In genomic region chr19:18605546-18606280, GRCh38 we compare ENCODE assay signal across 12 cellular contexts. TPM values are rescaled to one million over a fixed set of nuclear protein-coding genes. Genes with fewer than 3 reads are reported as not detected.
DNase-seq lines count a peak whose midpoint lies in the region; ATAC-seq and TF ChIP-seq lines count a peak whose summit lies in the region.
"Had no signal": no experiment of that assay in that cellular context is flagged by ENCODE, and none has a peak within 500 bp of the region (broad histone marks: within the 10 kb centered on the region; RNA-seq: fewer than 3 reads in every experiment).

No MANE protein-coding gene starts in this region.

- H4K20me1 ChIP-seq in HCT116 (ENCODE audit: insufficient read depth): no peaks in the 10 kb centered on the region

- CTCF ChIA-PET in A673 (lab: Charles Lee): no interaction called here
- CTCF ChIA-PET in HCT116 (lab: Charles Lee): no interaction called here
- CTCF ChIA-PET in naive thymus-derived CD4-positive, alpha-beta T cell (lab: Charles Lee): no interaction called here

- POLR2A ChIA-PET in A673 (lab: Charles Lee; ENCODE audit: low non-redundant PET): no interaction called here
- POLR2A ChIA-PET in HCT116 (lab: Charles Lee): no interaction called here
- POLR2A ChIA-PET in naive thymus-derived CD4-positive, alpha-beta T cell (lab: Charles Lee): no interaction called here

- no peaks in the 10 kb centered on the region for H3K79me2 ChIP-seq in HCT116 (ENCODE audit: insufficient read depth, low read length)

- H3K9me2 ChIP-seq in HCT116 (ENCODE audit: insufficient read depth): no peaks in the 10 kb centered on the region

- RAD21 ChIA-PET in HCT116 (lab: Charles Lee; ENCODE audit: low non-redundant PET in 1 of 2, low total read pairs in 2 of 2, uncharacterized antibody in 2 of 2, unreplicated experiment in 2 of 2): no interaction called here

- H3K4me1 ChIP-seq in A673 (ENCODE audit: insufficient read depth, low read length, poor library complexity, severe bottlenecking) (peaks cover 47% of the 10 kb centered on the region), HCT116 (ENCODE audit: control insufficient read depth in 1 of 2, insufficient read depth in 2 of 2, low read length in 2 of 2) (peaks cover 22 to 27% of the 10 kb centered on the region in 2 experiments), breast epithelium (peaks cover 11 to 12% of the 10 kb centered on the region in 2 donors)
- no peaks in the 10 kb centered on the region for H3K4me1 ChIP-seq in naive thymus-derived CD4-positive, alpha-beta T cell (ENCODE audit: control insufficient read depth in 2 of 2, insufficient read depth in 2 of 2, low read length in 2 of 2)

- peak overlapping the region; percentile 73 for H3K4me2 ChIP-seq in HCT116 (ENCODE audit: low read length)

- H3K9me3 ChIP-seq in A673 (ENCODE audit: low read depth, low read length, poor library complexity, severe bottlenecking) (no peaks in the 10 kb centered on the region), HCT116 (ENCODE audit: control insufficient read depth in 1 of 2, insufficient read depth in 1 of 2, low read depth in 1 of 2, low read length in 2 of 2) (no peaks in the 10 kb centered on the region), breast epithelium (no peaks in the 10 kb centered on the region)
- H3K9me3 ChIP-seq in naive thymus-derived CD4-positive, alpha-beta T cell (ENCODE audit: control insufficient read depth in 2 of 3, low read length in 3 of 3): no peaks in the 10 kb centered on the region
- H3K9me3 ChIP-seq: neutrophil had no signal

- H3K27ac ChIP-seq in A673 (ENCODE audit: low read depth, low read length, poor library complexity, severe bottlenecking) (peak overlapping the region; percentile 89), HCT116 (ENCODE audit: low read depth, low read length) (peak overlapping the region; percentile 52; the same call in 1 of the 2 replicates), breast epithelium (no peak overlapping the region)
- H3K27ac ChIP-seq in naive thymus-derived CD4-positive, alpha-beta T cell (ENCODE audit: low read depth, low read length): no peak overlapping the region
- H3K27ac ChIP-seq: neutrophil had no signal

- H3K4me3 ChIP-seq in A673 (ENCODE audit: low read depth, low read length, poor library complexity, severe bottlenecking) (peak overlapping the region; percentile 87), HCT116 (replicated peaks in 1 of 2; ENCODE audit: low read depth in 1 of 2, low read length in 2 of 2) (peak overlapping the region; percentile 40 to 53), breast epithelium (peak overlapping the region; percentile 47 to 59 (median 51))
- no peak overlapping the region for H3K4me3 ChIP-seq in naive thymus-derived CD4-positive, alpha-beta T cell (ENCODE audit: low read length)

- H3K27me3 ChIP-seq in A673 (replicated peaks; ENCODE audit: insufficient read depth, low read depth, low read length, poor library complexity): no peaks in the 10 kb centered on the region
- peaks cover 13% of the 10 kb centered on the region; the same call in 1 of the 2 replicates for H3K27me3 ChIP-seq in HCT116 (ENCODE audit: insufficient read depth, low read length)
- H3K27me3 ChIP-seq in breast epithelium: peaks cover 17 to 65% of the 10 kb centered on the region in 2 donors
- peaks cover 4 to 30% of the 10 kb centered on the region in 2 donors for H3K27me3 ChIP-seq in naive thymus-derived CD4-positive, alpha-beta T cell (ENCODE audit: control insufficient read depth in 2 of 2, insufficient read depth in 2 of 2, low read length in 2 of 2)

- peak; percentile 3; the same call in 1 of the 2 replicates for ATAC-seq in HCT116
- ATAC-seq in naive thymus-derived CD4-positive, alpha-beta T cell: no peak
- no peak for ATAC-seq in GM19397 (IDR thresholded peaks at IDR 0.05; ENCODE audit: unreplicated experiment)
- ATAC-seq in GM18502 (IDR thresholded peaks at IDR 0.05; ENCODE audit: poor library complexity, unreplicated experiment): no peak

- no peak for TF ChIP-seq POLR2A in HCT116 (IDR thresholded peaks at IDR 0.05; ENCODE audit: borderline replicate concordance, extremely low read depth, insufficient read depth, insufficient read length)
- no peak for TF ChIP-seq POLR2A in breast epithelium (IDR thresholded peaks at IDR 0.05)

- peak overlapping the region; percentile 3 to 82 (median 47) for H3K4me3 Mint-ChIP-seq in naive thymus-derived CD4-positive, alpha-beta T cell

- H3K36me3 ChIP-seq in A673 (ENCODE audit: insufficient read depth, low read length, poor library complexity, severe bottlenecking) (peaks cover 4% of the 10 kb centered on the region), HCT116 (ENCODE audit: control insufficient read depth in 1 of 2, insufficient read depth in 2 of 2, low read length in 2 of 2) (no peaks in the 10 kb centered on the region), breast epithelium (no peaks in the 10 kb centered on the region)
- H3K36me3 ChIP-seq in naive thymus-derived CD4-positive, alpha-beta T cell (ENCODE audit: control insufficient read depth in 2 of 3, insufficient read depth in 3 of 3, low read length in 3 of 3): no peaks in the 10 kb centered on the region
- H3K36me3 ChIP-seq: neutrophil had no signal

- no peak for TF ChIP-seq RAD21 in HCT116 (IDR thresholded peaks at IDR 0.05; ENCODE audit: low read depth)

- H3K4me1 Mint-ChIP-seq in naive thymus-derived CD4-positive, alpha-beta T cell: peaks cover 2 to 26% (median 13%) of the 10 kb centered on the region in 7 donors

- intact Hi-C loops in A673 (cut with micrococcal nuclease; ENCODE audit: unreplicated experiment) (no loop called here), HCT116 (cut with micrococcal nuclease) (no loop called here), breast epithelium (cut with DNase I; ENCODE audit: low total_unique reads) (no loop called here)
- intact Hi-C loops in naive thymus-derived CD4-positive, alpha-beta T cell (cut with micrococcal nuclease): no loop called here

- no peak overlapping the region for H2AFZ ChIP-seq in HCT116 (ENCODE audit: low read depth, low read length, poor library complexity, severe bottlenecking)

- TF ChIP-seq CTCF in A673 (conservative IDR thresholded peaks at IDR 0.05; ENCODE audit: low read depth, low read length) (peak; percentile 25; the same call in 1 of the 2 replicates), HCT116 (IDR thresholded peaks at IDR 0.05 in 2 of 3, conservative IDR thresholded peaks at IDR 0.05 in 1 of 3; ENCODE audit: borderline replicate concordance in 1 of 3, insufficient read depth in 1 of 3, low read depth in 2 of 3, low read length in 2 of 3) (no peak), breast epithelium (IDR thresholded peaks at IDR 0.05) (no peak)

- peaks cover 0 to 3% (median 0%) of the 10 kb centered on the region in 11 donors for H3K9me3 Mint-ChIP-seq in naive thymus-derived CD4-positive, alpha-beta T cell

- H3K27me3 Mint-ChIP-seq in naive thymus-derived CD4-positive, alpha-beta T cell: peaks cover 47 to 73% (median 63%) of the 10 kb centered on the region in 5 donors

- H3K27ac Mint-ChIP-seq in naive thymus-derived CD4-positive, alpha-beta T cell: peak overlapping the region in 1 of 9 donors; percentile 67

- peaks cover 0 to 4% (median 0%) of the 10 kb centered on the region in 5 donors for H3K36me3 Mint-ChIP-seq in naive thymus-derived CD4-positive, alpha-beta T cell

- H3K9ac ChIP-seq in HCT116 (ENCODE audit: low read length): peak overlapping the region; percentile 51

- DNase-seq in A673 (ENCODE audit: low spot score) (no peak), HCT116 (ENCODE audit: low read depth, low spot score) (no peak), breast epithelium (ENCODE audit: low spot score in 2 of 2) (no peak), amygdala (lab: John Stamatoyannopoulos, UW) (no peak)
- no peak for DNase-seq in naive thymus-derived CD4-positive, alpha-beta T cell
- DNase-seq in central memory CD4-positive, alpha-beta T cell: no peak
- DNase-seq: caudate nucleus, head of caudate nucleus, NCI-H2029 had no signal

- BruUV-seq in A673 (replicated peaks; lab: Mats Ljungman, UMichigan) (no TSS peak), HCT116 (replicated peaks; lab: Mats Ljungman, UMichigan) (no TSS peak)

TF ChIP-seq in HCT116, 20 proteins besides CTCF, POLR2A, EP300 and RAD21 (continues in another document):
- TF ChIP-seq POLR2AphosphoS5 (IDR thresholded peaks at IDR 0.05; ENCODE audit: low read depth, low read length): no peak
- no peak for TF ChIP-seq TCF7L2 (IDR thresholded peaks at IDR 0.05; ENCODE audit: borderline replicate concordance, extremely low read depth, insufficient read depth, insufficient read length)
- no peak for TF ChIP-seq ZNF274 (IDR thresholded peaks at IDR 0.05; ENCODE audit: low read depth, low read length)

RNA-seq across cellular contexts. Expression of gene CRLF1, which starts 0.9 kb away (rescaled TPM):
- total RNA-seq in A673 (2021) (192 and 305 TPM in 2 replicates), HCT116 (2021; ENCODE audit: unreplicated experiment) (43.0 TPM), breast epithelium (10 to 100 TPM in 2 of 3 donors, 1 to 10 TPM in 1; 5.6 to 68.6 (median 21.0) TPM)
- 60.6 and 80.0 TPM in 2 replicates for polyA plus RNA-seq in HCT116 (2012)
- not detected for total RNA-seq in naive thymus-derived CD4-positive, alpha-beta T cell
- polyA plus RNA-seq in naive thymus-derived CD4-positive, alpha-beta T cell: under 1 TPM; 0.28 to 0.49 TPM

RNA-seq across cellular contexts. Expression of gene TMEM59L, which starts 7.0 kb away (rescaled TPM):
- total RNA-seq in A673 (2021): 9.3 and 18.0 TPM in 2 replicates
- 14.3 TPM for total RNA-seq in HCT116 (2021; ENCODE audit: unreplicated experiment)
- polyA plus RNA-seq in HCT116 (2012): 21.3 and 22.7 TPM in 2 replicates
- total RNA-seq in breast epithelium: 1 to 10 TPM in 2 of 3 donors, not detected in 1; 1.2 to 2.3 TPM
- total RNA-seq in naive thymus-derived CD4-positive, alpha-beta T cell: under 1 TPM in 2 of 5 experiments, not detected in 3; 0.22 to 0.24 TPM
- polyA plus RNA-seq in naive thymus-derived CD4-positive, alpha-beta T cell: under 1 TPM; 0.37 to 0.74 TPM

RNA-seq across cellular contexts. Expression of gene REX1BD, which starts 17.1 kb away (rescaled TPM):
- total RNA-seq in A673 (2021) (61.4 and 74.9 TPM in 2 replicates), HCT116 (2021; ENCODE audit: unreplicated experiment) (97.1 TPM), breast epithelium (100 to 1,000 TPM in 2 of 3 donors, 10 to 100 TPM in 1; 99.8 to 117 (median 111) TPM)
- polyA plus RNA-seq in HCT116 (2012): 107 and 110 TPM in 2 replicates
- 100 to 1,000 TPM in 4 of 5 experiments, 10 to 100 TPM in 1; 83.9 to 152 (median 116) TPM for total RNA-seq in naive thymus-derived CD4-positive, alpha-beta T cell
- polyA plus RNA-seq in naive thymus-derived CD4-positive, alpha-beta T cell: 100 to 1,000 TPM; 164 to 197 TPM

RNA-seq across cellular contexts. Expression of gene KLHL26, which starts 31.1 kb away (rescaled TPM):
- total RNA-seq in A673 (2021) (16.3 and 16.8 TPM in 2 replicates), HCT116 (2021; ENCODE audit: unreplicated experiment) (17.1 TPM), breast epithelium (10 to 100 TPM in 2 of 3 donors, 1 to 10 TPM in 1; 7.0 to 18.1 (median 14.7) TPM)
- 7.1 and 14.4 TPM in 2 replicates for polyA plus RNA-seq in HCT116 (2012)
- 10 to 100 TPM in 4 of 5 experiments, 1 to 10 TPM in 1; 9.5 to 16.3 (median 12.7) TPM for total RNA-seq in naive thymus-derived CD4-positive, alpha-beta T cell
- polyA plus RNA-seq in naive thymus-derived CD4-positive, alpha-beta T cell: 1 to 10 TPM; 3.7 to 6.1 TPM

RNA-seq across cellular contexts. Expression of gene UBA52, which starts 34.1 kb away (rescaled TPM):
- total RNA-seq in A673 (2021) (1,270 and 1,348 TPM in 2 replicates), HCT116 (2021; ENCODE audit: unreplicated experiment) (1,743 TPM), breast epithelium (100 to 1,000 TPM; 729 to 865 (median 831) TPM)
- polyA plus RNA-seq in HCT116 (2012): 3,327 and 3,735 TPM in 2 replicates
- 1,000 to 10,000 TPM; 1,563 to 2,429 (median 2,196) TPM for total RNA-seq in naive thymus-derived CD4-positive, alpha-beta T cell
- polyA plus RNA-seq in naive thymus-derived CD4-positive, alpha-beta T cell: 1,000 to 10,000 TPM; 2,042 to 2,197 TPM

Comparison
In these comparisons a context has a peak if more than half of its experiments do, and no peak if none do; other contexts are left out.
1. H3K27ac ChIP-seq: peak in A673 (single experiment) and HCT116 (single experiment); none in breast epithelium (0 of 2) and naive thymus-derived CD4-positive, alpha-beta T cell (single experiment).
2. RNA of gene CRLF1, which starts 0.9 kb away (total RNA-seq): 192 to 305 TPM in A673, 43.0 TPM in HCT116 (single experiment) and 5.6 to 68.6 TPM in breast epithelium; not detected in naive thymus-derived CD4-positive, alpha-beta T cell; every median in the first group is over 4 times any median in the second.